8 cellular contexts compared by ENCODE assay signal in genomic region chr6:157148391-157149323, GRCh38.
DNase-seq lines count a peak whose midpoint lies in the region; ATAC-seq and TF ChIP-seq lines count a peak whose summit lies in the region.

No MANE protein-coding gene starts in this region.

- H3K9me3 ChIP-seq in SK-N-MC (ENCODE audit: low read depth, low read length) = no peaks in the 10 kb centered on the region

- no peak for TF ChIP-seq POLR2A in GM18505 (IDR thresholded peaks at IDR 0.05; ENCODE audit: borderline replicate concordance, extremely low read depth, insufficient read depth, insufficient read length)

- H3K36me3 ChIP-seq in SK-N-MC (ENCODE audit: insufficient read depth, low read length) = peaks cover 40% of the 10 kb centered on the region

- H3K9ac ChIP-seq in SK-N-MC (ENCODE audit: insufficient read length) = no peak overlapping the region

- H3K4me3 ChIP-seq in SK-N-MC = no peak overlapping the region
- no peak overlapping the region for H3K4me3 ChIP-seq in foreskin fibroblast (ENCODE audit: low read depth in 1 of 2, low read length in 2 of 2)

- DNase-seq in ELR (ENCODE audit: low read depth) (peak; percentile 98), SK-N-MC (ENCODE audit: low read depth, low spot score) (no peak), foreskin fibroblast (peak; percentile 94 to 95), pons (ENCODE audit: low spot score) (peak; percentile 78), UCSD-AML1 (lab: John Stamatoyannopoulos, UW; ENCODE audit: unreplicated experiment) (no peak)

- no peak for TF ChIP-seq CTCF in foreskin fibroblast (IDR thresholded peaks at IDR 0.05; ENCODE audit: low read depth, low read length)

- no peak for ATAC-seq in GM18505 (IDR thresholded peaks at IDR 0.05; ENCODE audit: unreplicated experiment)
- no peak for ATAC-seq in HG03460 (IDR thresholded peaks at IDR 0.05; ENCODE audit: unreplicated experiment)
- no peak for ATAC-seq in GM18511 (IDR thresholded peaks at IDR 0.05; ENCODE audit: unreplicated experiment)

- 0 out of 2 replicates have a peak overlapping the region, but pooled peaks have one; percentile 7 for H3K27ac ChIP-seq in SK-N-MC

Comparison
In these comparisons a context has a peak if more than half of its experiments do, and no peak if none do; other contexts are left out.
1. DNase-seq: peak in ELR (single experiment), foreskin fibroblast (2 of 2) and pons (single experiment); none in SK-N-MC (single experiment) and UCSD-AML1 (single experiment).